Comparison of ENCODE assay signal across 8 cellular contexts in genomic region chr6:106194949-106195919, GRCh38.
DNase-seq lines count a peak whose midpoint lies in the region; ATAC-seq and TF ChIP-seq lines count a peak whose summit lies in the region.

No MANE protein-coding gene starts in this region.

- no TSS peak for BruUV-seq in Calu3 (replicated peaks; lab: Mats Ljungman, UMichigan)

- H3K4me3 Mint-ChIP-seq in Calu3 (ENCODE audit: low read depth, unreplicated experiment) (no peak overlapping the region), HFFc6 (peak overlapping the region; percentile 2), immature natural killer cell (peak overlapping the region; percentile 71 to 89 (median 82))
- H3K4me3 Mint-ChIP-seq in activated CD4-positive, alpha-beta memory T cell treated with anti-CD3 and anti-CD28 coated beads for 36 hours: peak overlapping the region; percentile 43

- H3K9me3 Mint-ChIP-seq in Calu3 (ENCODE audit: low read depth, unreplicated experiment) (no peaks in the 10 kb centered on the region), HFFc6 (no peaks in the 10 kb centered on the region), immature natural killer cell (no peaks in the 10 kb centered on the region)
- H3K9me3 Mint-ChIP-seq in activated CD4-positive, alpha-beta memory T cell treated with anti-CD3 and anti-CD28 coated beads for 36 hours: no peaks in the 10 kb centered on the region

- POLR2A ChIA-PET in activated CD4-positive, alpha-beta memory T cell treated with anti-CD3 and anti-CD28 coated beads for 36 hours (lab: Charles Lee): interaction anchor here (0.6 to 1.3 kb wide), 3 partner anchors 12 to 91 kb away, joined by 3 read pairs; no protein-coding TSS in a partner anchor

- H3K4me3 ChIP-seq in H7 (ENCODE audit: insufficient read depth, low read depth, low read length): no peak overlapping the region

- peaks cover 8% of the 10 kb centered on the region for H3K36me3 Mint-ChIP-seq in Calu3 (ENCODE audit: insufficient read depth, unreplicated experiment)
- peaks cover 34% of the 10 kb centered on the region for H3K36me3 Mint-ChIP-seq in HFFc6 (ENCODE audit: low read depth)
- peaks cover 12% of the 10 kb centered on the region for H3K36me3 Mint-ChIP-seq in activated CD4-positive, alpha-beta memory T cell treated with anti-CD3 and anti-CD28 coated beads for 36 hours
- H3K36me3 Mint-ChIP-seq in immature natural killer cell: peaks cover 0 to 3% (median 3%) of the 10 kb centered on the region in 3 donors

- H3K27me3 Mint-ChIP-seq in Calu3 (ENCODE audit: unreplicated experiment) (no peaks in the 10 kb centered on the region), HFFc6 (ENCODE audit: insufficient read depth) (no peaks in the 10 kb centered on the region; the same call in 1 of the 2 replicates), immature natural killer cell (ENCODE audit: low read depth in 3 of 3) (peaks cover 6 to 12% (median 10%) of the 10 kb centered on the region in 3 donors)
- H3K27me3 Mint-ChIP-seq in activated CD4-positive, alpha-beta memory T cell treated with anti-CD3 and anti-CD28 coated beads for 36 hours: no peaks in the 10 kb centered on the region

- TF ChIP-seq CTCF in Calu3 (IDR thresholded peaks at IDR 0.05; ENCODE audit: unreplicated experiment) (no peak), HFFc6 (IDR thresholded peaks at IDR 0.05) (no peak)

- H3K4me1 Mint-ChIP-seq in Calu3 (ENCODE audit: low read depth, unreplicated experiment): peaks cover 9% of the 10 kb centered on the region
- H3K4me1 Mint-ChIP-seq in HFFc6 (ENCODE audit: low read depth): peaks cover 84% of the 10 kb centered on the region
- H3K4me1 Mint-ChIP-seq in activated CD4-positive, alpha-beta memory T cell treated with anti-CD3 and anti-CD28 coated beads for 36 hours (ENCODE audit: low read depth): peaks cover 54% of the 10 kb centered on the region
- H3K4me1 Mint-ChIP-seq in immature natural killer cell: peaks cover 52 to 69% of the 10 kb centered on the region in 2 donors

- CTCF ChIA-PET in Calu3 (lab: Charles Lee): interaction anchor here (0.6 to 0.9 kb wide), 2 partner anchors 28 to 763 kb away, joined by 5 to 6 read pairs; no protein-coding TSS in a partner anchor
- CTCF ChIA-PET in activated CD4-positive, alpha-beta memory T cell treated with anti-CD3 and anti-CD28 coated beads for 36 hours (lab: Charles Lee): interaction anchor here (0.9 to 1.1 kb wide), 3 partner anchors 28 to 75 kb away, joined by 3 read pairs; no protein-coding TSS in a partner anchor

- intact Hi-C loops in Calu3 (cut with micrococcal nuclease; ENCODE audit: unreplicated experiment): loop anchor here (10.0 kb wide), 1 partner anchor 100 kb away; no protein-coding TSS in a partner anchor
- intact Hi-C loops in activated CD4-positive, alpha-beta memory T cell treated with anti-CD3 and anti-CD28 coated beads for 36 hours (cut with micrococcal nuclease): loop anchor here (1.0 kb wide), 3 partner anchors 9 to 97 kb away; no protein-coding TSS in a partner anchor

- no peaks in the 10 kb centered on the region for H3K27me3 ChIP-seq in H7 (ENCODE audit: control insufficient read depth, insufficient read depth, low read length)

- DNase-seq in Calu3 (no peak), HFFc6 (peak; percentile 58), immature natural killer cell (peak; percentile 47 to 58 (median 56)), SW 1271 (lab: John Stamatoyannopoulos, UW) (no peak), H7 (no peak), SHP77 treated with DMSO at 0.1 percent for 48 hours (lab: John Stamatoyannopoulos, UW) (no peak)
- no peak for DNase-seq in activated CD4-positive, alpha-beta memory T cell treated with anti-CD3 and anti-CD28 coated beads for 36 hours

- ATAC-seq in HG03280 (IDR thresholded peaks at IDR 0.05; ENCODE audit: unreplicated experiment): no peak

- no peaks in the 10 kb centered on the region for H3K36me3 ChIP-seq in H7 (replicated peaks; ENCODE audit: control insufficient read depth, insufficient read depth, low read length)

- H3K27ac Mint-ChIP-seq in Calu3 (ENCODE audit: unreplicated experiment) (peak overlapping the region; percentile 81), HFFc6 (peak overlapping the region; percentile 74), immature natural killer cell (peak overlapping the region; percentile 89 to 93 (median 92))
- peak overlapping the region; percentile 81 for H3K27ac Mint-ChIP-seq in activated CD4-positive, alpha-beta memory T cell treated with anti-CD3 and anti-CD28 coated beads for 36 hours

Comparison
In these comparisons a context has a peak if more than half of its experiments do, and no peak if none do; other contexts are left out.
1. DNase-seq: peak in HFFc6 (single experiment) and immature natural killer cell (3 of 3); none in Calu3 (single experiment), activated CD4-positive, alpha-beta memory T cell treated with anti-CD3 and anti-CD28 coated beads for 36 hours (single experiment), SW 1271 (0 of 2), H7 (single experiment) and SHP77 treated with DMSO at 0.1 percent for 48 hours (single experiment).
2. Peak in every context shown above with its lines, with median percentiles within 50 percentile points of each other: H3K27ac Mint-ChIP-seq.